ENCODE assay signal across 18 cellular contexts in the genomic region with DNA sequence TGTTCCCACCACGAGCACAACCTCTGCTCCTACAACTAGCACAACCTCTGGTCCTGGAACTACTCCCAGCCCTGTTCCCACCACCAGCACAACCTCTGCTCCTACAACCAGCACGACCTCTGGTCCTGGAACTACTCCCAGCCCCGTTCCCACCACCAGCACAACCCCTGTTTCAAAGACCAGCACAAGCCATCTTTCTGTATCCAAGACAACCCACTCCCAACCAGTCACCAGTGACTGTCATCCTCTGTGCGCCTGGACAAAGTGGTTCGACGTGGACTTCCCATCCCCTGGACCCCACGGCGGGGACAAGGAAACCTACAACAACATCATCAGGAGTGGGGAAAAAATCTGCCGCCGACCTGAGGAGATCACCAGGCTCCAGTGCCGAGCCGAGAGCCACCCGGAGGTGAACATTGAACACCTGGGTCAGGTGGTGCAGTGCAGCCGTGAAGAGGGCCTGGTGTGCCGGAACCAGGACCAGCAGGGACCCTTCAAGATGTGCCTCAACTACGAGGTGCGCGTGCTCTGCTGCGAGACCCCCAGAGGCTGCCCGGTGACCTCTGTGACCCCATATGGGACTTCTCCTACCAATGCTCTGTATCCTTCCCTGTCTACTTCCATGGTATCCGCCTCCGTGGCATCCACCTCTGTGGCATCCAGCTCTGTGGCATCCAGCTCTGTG. TPM values are rescaled to one million over a fixed set of nuclear protein-coding genes. Genes with fewer than 3 reads are reported as not detected.
"Had no signal": no experiment of that assay in that cellular context is flagged by ENCODE, and none has a peak within 500 bp of the region (broad histone marks: within the 10 kb centered on the region; RNA-seq: fewer than 3 reads in every experiment).

No MANE protein-coding gene starts in this region.

RNA-seq across cellular contexts. Expression of gene MUC5B, which starts 30.9 kb away (rescaled TPM):
- total RNA-seq: activated CD4-positive, alpha-beta memory T cell treated with anti-CD3 and anti-CD28 coated beads for 36 hours; activated CD4-positive, alpha-beta T cell treated with anti-CD3 and anti-CD28 coated beads, Interleukin-2, amount 10 ng/mL, durations not matched to agents 24 days and 14 days; activated CD8-positive, alpha-beta memory T cell treated with anti-CD3 and anti-CD28 coated beads for 36 hours; activated naive CD4-positive, alpha-beta T cell treated with anti-CD3 and anti-CD28 coated beads, Interleukin-2, amount 50 U/mL, for 72 hours; glomerular endothelial cell; heart right ventricle; left ventricle myocardium superior; mesothelial cell of epicardium; naive thymus-derived CD4-positive, alpha-beta T cell; pulmonary artery endothelial cell; right atrium auricular region; SJCRH30; skeletal muscle tissue; T-helper 17 cell; thoracic aorta; ureter had no signal
- polyA plus RNA-seq: heart right ventricle; mammary epithelial cell; naive thymus-derived CD4-positive, alpha-beta T cell had no signal

RNA-seq across cellular contexts. Expression of gene MUC5AC, which starts 34.2 kb away (rescaled TPM):
- total RNA-seq: activated CD4-positive, alpha-beta memory T cell treated with anti-CD3 and anti-CD28 coated beads for 36 hours; activated CD4-positive, alpha-beta T cell treated with anti-CD3 and anti-CD28 coated beads, Interleukin-2, amount 10 ng/mL, durations not matched to agents 24 days and 14 days; activated CD8-positive, alpha-beta memory T cell treated with anti-CD3 and anti-CD28 coated beads for 36 hours; activated naive CD4-positive, alpha-beta T cell treated with anti-CD3 and anti-CD28 coated beads, Interleukin-2, amount 50 U/mL, for 72 hours; glomerular endothelial cell; heart right ventricle; left ventricle myocardium superior; mammary epithelial cell; mesothelial cell of epicardium; naive thymus-derived CD4-positive, alpha-beta T cell; neural crest cell; pulmonary artery endothelial cell; right atrium auricular region; SJCRH30; T-helper 17 cell; ureter had no signal
- polyA plus RNA-seq: heart right ventricle; naive thymus-derived CD4-positive, alpha-beta T cell had no signal
